Comparison of ENCODE assay signal across 28 cellular contexts in the genomic region with DNA sequence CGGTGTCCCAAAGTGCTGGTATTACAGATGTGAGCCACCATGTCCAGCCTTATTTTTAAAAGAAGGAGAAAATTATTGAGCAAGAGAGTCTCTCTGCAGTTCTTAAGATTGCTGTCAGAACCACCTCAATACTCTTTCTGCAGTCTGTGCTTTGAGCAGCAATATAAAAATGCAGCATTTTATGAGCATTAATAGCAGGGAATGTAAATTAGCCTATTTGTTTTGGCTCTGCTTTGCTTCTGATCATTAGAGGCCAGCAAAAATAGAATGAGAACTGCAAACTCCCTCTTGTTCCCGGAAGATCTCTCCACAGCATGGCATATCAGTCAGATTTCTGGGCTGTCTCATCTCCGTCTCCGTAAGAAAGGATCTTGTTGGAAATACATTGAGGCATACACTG. TPM values are rescaled to one million over a fixed set of nuclear protein-coding genes. Genes with fewer than 3 reads are reported as not detected.
"Had no signal": no experiment of that assay in that cellular context is flagged by ENCODE, and none has a peak within 500 bp of the region (broad histone marks: within the 10 kb centered on the region; RNA-seq: fewer than 3 reads in every experiment).

No MANE protein-coding gene starts in this region.

- H3K4me3 ChIP-seq: adrenal gland, breast epithelium, SJSA1 had no signal

- ATAC-seq: activated CD8-positive, alpha-beta T cell treated with anti-CD3 and anti-CD28 coated beads, Interleukin-2, amount 10 ng/mL, durations not matched to agents 7 days and 5 days; PC-3; T-helper 17 cell had no signal

- H3K4me3 Mint-ChIP-seq: activated CD8-positive, alpha-beta T cell treated with anti-CD3 and anti-CD28 coated beads, Interleukin-2, amount 10 ng/mL, durations not matched to agents 7 days and 5 days; activated naive CD8-positive, alpha-beta T cell treated with anti-CD3 and anti-CD28 coated beads, Interleukin-2, amount 10 ng/mL, durations not matched to agents 7 days and 5 days; IgD-negative memory B cell; T-helper 17 cell had no signal

- H3K9me3 ChIP-seq: adrenal gland, breast epithelium, SJSA1 had no signal

- H3K27ac ChIP-seq: adrenal gland, breast epithelium, SJSA1, WERI-Rb-1 had no signal

- DNase-seq: activated CD4-positive, alpha-beta T cell treated with anti-CD3 and anti-CD28 coated beads for 4 hours; activated CD8-positive, alpha-beta memory T cell treated with anti-CD3 and anti-CD28 coated beads, Interleukin-2, amount 50 U/mL, for 48 hours; activated CD8-positive, alpha-beta T cell treated with anti-CD3 and anti-CD28 coated beads, Interleukin-2, amount 10 ng/mL, durations not matched to agents 7 days and 5 days; activated naive CD4-positive, alpha-beta T cell treated with anti-CD3 and anti-CD28 coated beads, Interleukin-2, amount 50 U/mL, for 16 hours; activated naive CD8-positive, alpha-beta T cell treated with anti-CD3 and anti-CD28 coated beads, Interleukin-2, amount 10 ng/mL, durations not matched to agents 7 days and 5 days; activated T-cell treated with anti-CD3 and anti-CD28 coated beads, Interleukin-2, amount 50 U/mL, for 1 hour; adrenal gland; anterior cingulate cortex; caudate nucleus; KG1; NCI-H1092; NCI-H1417; NCI-H1694; NCI-H2029; NCI-H2107; NCI-H345; NCI-H510A; NCI-H526 treated with DMSO at 0.1 percent for 48 hours; PC-3; SHP77; T-helper 17 cell; T-helper 9 cell; WERI-Rb-1 had no signal

- H3K36me3 Mint-ChIP-seq: activated naive CD8-positive, alpha-beta T cell treated with anti-CD3 and anti-CD28 coated beads, Interleukin-2, amount 10 ng/mL, durations not matched to agents 7 days and 5 days; IgD-negative memory B cell had no signal

- H3K9me3 Mint-ChIP-seq: activated naive CD8-positive, alpha-beta T cell treated with anti-CD3 and anti-CD28 coated beads, Interleukin-2, amount 10 ng/mL, durations not matched to agents 7 days and 5 days; IgD-negative memory B cell had no signal

- H3K27me3 Mint-ChIP-seq: IgD-negative memory B cell, T-helper 17 cell had no signal

- H3K4me1 ChIP-seq: breast epithelium had no signal

- H3K27ac Mint-ChIP-seq: activated CD8-positive, alpha-beta T cell treated with anti-CD3 and anti-CD28 coated beads, Interleukin-2, amount 10 ng/mL, durations not matched to agents 7 days and 5 days; activated naive CD8-positive, alpha-beta T cell treated with anti-CD3 and anti-CD28 coated beads, Interleukin-2, amount 10 ng/mL, durations not matched to agents 7 days and 5 days; IgD-negative memory B cell; T-helper 17 cell had no signal

- H3K36me3 ChIP-seq: adrenal gland, breast epithelium, SJSA1, WERI-Rb-1 had no signal

- H3K27me3 ChIP-seq: adrenal gland, breast epithelium, SJSA1 had no signal

RNA-seq across cellular contexts. Expression of a gene that starts 35.8 kb away (rescaled TPM):
- total RNA-seq: activated CD8-positive, alpha-beta T cell treated with anti-CD3 and anti-CD28 coated beads, Interleukin-2, amount 10 ng/mL, durations not matched to agents 7 days and 5 days; activated naive CD8-positive, alpha-beta T cell treated with anti-CD3 and anti-CD28 coated beads, Interleukin-2, amount 10 ng/mL, durations not matched to agents 7 days and 5 days; adrenal gland; MCF 10A; PC-3; SJSA1; T-helper 17 cell had no signal
- polyA plus RNA-seq: adrenal gland, IgD-negative memory B cell had no signal

RNA-seq across cellular contexts. Expression of a gene that starts 38.0 kb away (rescaled TPM):
- total RNA-seq: activated CD8-positive, alpha-beta T cell treated with anti-CD3 and anti-CD28 coated beads, Interleukin-2, amount 10 ng/mL, durations not matched to agents 7 days and 5 days; activated naive CD8-positive, alpha-beta T cell treated with anti-CD3 and anti-CD28 coated beads, Interleukin-2, amount 10 ng/mL, durations not matched to agents 7 days and 5 days; T-helper 17 cell had no signal

RNA-seq across cellular contexts. Expression of a gene that starts 43.6 kb away (rescaled TPM):
- total RNA-seq: activated CD8-positive, alpha-beta T cell treated with anti-CD3 and anti-CD28 coated beads, Interleukin-2, amount 10 ng/mL, durations not matched to agents 7 days and 5 days; activated naive CD8-positive, alpha-beta T cell treated with anti-CD3 and anti-CD28 coated beads, Interleukin-2, amount 10 ng/mL, durations not matched to agents 7 days and 5 days; adrenal gland; LHCN-M2; SJSA1; T-helper 17 cell had no signal
- polyA plus RNA-seq: IgD-negative memory B cell had no signal
